9 cellular contexts compared by ENCODE assay signal in genomic region chr1:211335507-211336157, GRCh38. TPM values are rescaled to one million over a fixed set of nuclear protein-coding genes. Genes with fewer than 3 reads are reported as not detected.
DNase-seq lines count a peak whose midpoint lies in the region; ATAC-seq lines count a peak whose summit lies in the region.
"Had no signal": no experiment of that assay in that cellular context is flagged by ENCODE, and none has a peak within 500 bp of the region (broad histone marks: within the 10 kb centered on the region; RNA-seq: fewer than 3 reads in every experiment).

No MANE protein-coding gene starts in this region.

- no peaks in the 10 kb centered on the region for H3K9me3 ChIP-seq in T-helper 17 cell (ENCODE audit: control insufficient read depth, low read length, poor library complexity, severe bottlenecking)
- no peaks in the 10 kb centered on the region for H3K9me3 ChIP-seq in GM23248 (ENCODE audit: low read depth)

- H3K79me2 ChIP-seq in GM23248 (ENCODE audit: insufficient read depth) = peaks cover 36% of the 10 kb centered on the region

- no peak overlapping the region for H3K9ac ChIP-seq in GM23248

- no peaks in the 10 kb centered on the region for H3K27me3 Mint-ChIP-seq in stimulated activated naive CD8-positive, alpha-beta T cell treated with anti-CD3 and anti-CD28 coated beads, Interleukin-15, Interleukin-2, amounts not matched to agents 100 ng/mL and 50 ng/mL, for 24 hours
- H3K27me3 Mint-ChIP-seq in T-helper 17 cell = no peaks in the 10 kb centered on the region

- peak overlapping the region; percentile 60 for H3K27ac ChIP-seq in urinary bladder (ENCODE audit: low read depth)
- H3K27ac ChIP-seq in GM23248 = no peak overlapping the region

- peaks cover 40% of the 10 kb centered on the region for H3K36me3 Mint-ChIP-seq in stimulated activated naive CD8-positive, alpha-beta T cell treated with anti-CD3 and anti-CD28 coated beads, Interleukin-15, Interleukin-2, amounts not matched to agents 100 ng/mL and 50 ng/mL, for 24 hours (ENCODE audit: low read depth)
- H3K36me3 Mint-ChIP-seq in T-helper 17 cell (ENCODE audit: low read depth) = peaks cover 2% of the 10 kb centered on the region

- ATAC-seq in stimulated activated naive CD8-positive, alpha-beta T cell treated with anti-CD3 and anti-CD28 coated beads, Interleukin-15, Interleukin-2, amounts not matched to agents 100 U/mL and 50 U/mL, for 24 hours = no peak
- ATAC-seq in HG02973 (IDR thresholded peaks at IDR 0.05; ENCODE audit: unreplicated experiment) = peak; percentile 87
- ATAC-seq in T-helper 17 cell = peak; percentile 81

- peaks cover 14% of the 10 kb centered on the region; the same call in 1 of the 2 replicates for H3F3A ChIP-seq in GM23248 (ENCODE audit: insufficient read depth)

- no peaks in the 10 kb centered on the region for H3K9me2 ChIP-seq in GM23248 (ENCODE audit: insufficient read depth)

- H3K4me2 ChIP-seq in GM23248 (ENCODE audit: unreplicated experiment) = no peak overlapping the region

- H3K4me1 ChIP-seq in urinary bladder (ENCODE audit: insufficient read depth) = no peaks in the 10 kb centered on the region
- H3K4me1 ChIP-seq in GM23248 (ENCODE audit: insufficient read depth) = peaks cover 17% of the 10 kb centered on the region; the same call in 1 of the 2 replicates

- DNase-seq in stimulated activated naive CD8-positive, alpha-beta T cell treated with anti-CD3 and anti-CD28 coated beads, Interleukin-15, Interleukin-2, amounts not matched to agents 100 U/mL and 50 U/mL, for 24 hours = no peak
- DNase-seq in T-helper 17 cell = no peak
- no peak for DNase-seq in SK-N-DZ (ENCODE audit: low spot score)
- DNase-seq in GM23248 = no peak
- DNase-seq in GF-D8 (lab: John Stamatoyannopoulos, UW) = no peak
- DNase-seq: EL had no signal

- H3K36me3 ChIP-seq in urinary bladder (ENCODE audit: insufficient read depth) (no peaks in the 10 kb centered on the region), GM23248 (ENCODE audit: low read depth) (no peaks in the 10 kb centered on the region)

- peaks cover 98% of the 10 kb centered on the region for H3K4me1 Mint-ChIP-seq in stimulated activated naive CD8-positive, alpha-beta T cell treated with anti-CD3 and anti-CD28 coated beads, Interleukin-15, Interleukin-2, amounts not matched to agents 100 ng/mL and 50 ng/mL, for 24 hours (ENCODE audit: low read depth)
- H3K4me1 Mint-ChIP-seq in T-helper 17 cell = peaks cover 79% of the 10 kb centered on the region

- H3K4me3 ChIP-seq in urinary bladder (ENCODE audit: low read depth, low read length) (no peak overlapping the region), GM23248 (no peak overlapping the region)

- H4K20me1 ChIP-seq in GM23248 (ENCODE audit: insufficient read depth) = no peaks in the 10 kb centered on the region

- peak overlapping the region; percentile 82 for H3K27ac Mint-ChIP-seq in stimulated activated naive CD8-positive, alpha-beta T cell treated with anti-CD3 and anti-CD28 coated beads, Interleukin-15, Interleukin-2, amounts not matched to agents 100 ng/mL and 50 ng/mL, for 24 hours
- peak overlapping the region; percentile 98 for H3K27ac Mint-ChIP-seq in T-helper 17 cell

- 71% methylated on average over 3 of the region's 3 CpGs for WGBS in urinary bladder
- WGBS in GM23248 (ENCODE audit: low coverage in 1 of 2, low lambda C conversion rate in 2 of 2, missing lambda C conversion rate in 2 of 2), 2 experiments = 98% methylated on average over 3 of the region's 3 CpGs

- H2AFZ ChIP-seq in GM23248 = no peak overlapping the region

- in situ Hi-C loops in GM23248 (cut with MboI) = no loop called here

- peak overlapping the region; percentile 63 for H3K4me3 Mint-ChIP-seq in stimulated activated naive CD8-positive, alpha-beta T cell treated with anti-CD3 and anti-CD28 coated beads, Interleukin-15, Interleukin-2, amounts not matched to agents 100 ng/mL and 50 ng/mL, for 24 hours
- H3K4me3 Mint-ChIP-seq in T-helper 17 cell = peak overlapping the region; percentile 96

- no peaks in the 10 kb centered on the region for H3K27me3 ChIP-seq in GM23248 (replicated peaks; ENCODE audit: insufficient read depth)

- no peaks in the 10 kb centered on the region for H3K9me3 Mint-ChIP-seq in stimulated activated naive CD8-positive, alpha-beta T cell treated with anti-CD3 and anti-CD28 coated beads, Interleukin-15, Interleukin-2, amounts not matched to agents 100 ng/mL and 50 ng/mL, for 24 hours

RNA-seq across cellular contexts. Expression of gene TRAF5, which starts 9.0 kb away (rescaled TPM):
- total RNA-seq in T-helper 17 cell = 10 to 100 TPM; 52.3 to 59.9 TPM
- 63.8 TPM for total RNA-seq in urinary bladder
- polyA plus RNA-seq in urinary bladder = 20.0 TPM
- 19.4 and 19.6 TPM in 2 replicates for polyA plus RNA-seq in SK-N-DZ (2014; cell fraction: cytosol; rRNA removed)
- 57.0 and 84.9 TPM in 2 replicates for polyA plus RNA-seq in SK-N-DZ (2014; cell fraction: nucleus; rRNA removed)
- 7.7 and 9.9 TPM in 2 replicates for total RNA-seq in GM23248 (2014; rRNA removed; shearing (Covaris generic))
- polyA plus RNA-seq in GM23248 (2016; fragmentation: Nextera tagmentation; extraction: Ambion mirVana) = 5.7 and 6.3 TPM in 2 replicates
